ENCODE assay signal across 1 cellular context in the genomic region with DNA sequence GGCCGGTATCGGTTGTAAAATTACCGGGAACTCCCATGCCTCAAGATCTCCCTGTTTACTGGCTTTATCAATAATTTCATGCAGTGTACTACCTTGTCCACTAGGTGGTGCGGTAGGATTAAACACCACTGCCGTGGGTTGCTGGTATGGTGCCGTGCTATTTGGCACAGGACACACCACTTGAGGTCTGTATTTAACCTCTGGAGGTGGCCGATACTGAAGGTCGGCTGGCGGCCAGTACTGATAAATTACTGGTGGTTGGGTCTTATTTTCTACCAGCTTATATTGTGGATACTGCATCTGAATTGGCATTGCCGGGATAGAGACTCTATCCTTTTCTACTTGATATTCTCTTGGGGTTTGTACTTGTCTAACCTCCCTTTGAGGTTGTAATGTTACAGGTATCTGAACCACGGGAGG.
TF ChIP-seq lines count a peak whose summit lies in the region.

No MANE protein-coding gene starts in this region.

TF ChIP-seq in H1, 55 proteins besides CTCF, POLR2A, EP300 and RAD21:
- TF ChIP-seq CHD2 (IDR thresholded peaks at IDR 0.05; ENCODE audit: low read length) (no peak), PHF8 (conservative IDR thresholded peaks at IDR 0.05; ENCODE audit: low read depth, low read length) (no peak), TAF1 (IDR thresholded peaks at IDR 0.05; ENCODE audit: low read depth, low read length) (0 out of 2 replicates have a peak, but pooled peaks have one; percentile 22), TEAD4 (IDR thresholded peaks at IDR 0.05; ENCODE audit: low read depth, low read length) (peak; percentile 39; the same call in 1 of the 2 replicates), ASH2L (IDR thresholded peaks at IDR 0.05; ENCODE audit: low read length) (no peak), RXRA (IDR thresholded peaks at IDR 0.05; ENCODE audit: insufficient read depth, low read depth, low read length) (0 out of 2 replicates have a peak, but pooled peaks have one; percentile 53), MAFK (IDR thresholded peaks at IDR 0.05; ENCODE audit: low read depth, low read length) (no peak), SRF (IDR thresholded peaks at IDR 0.05; ENCODE audit: low read depth, low read length) (no peak)
- TF ChIP-seq, protein P1, sequence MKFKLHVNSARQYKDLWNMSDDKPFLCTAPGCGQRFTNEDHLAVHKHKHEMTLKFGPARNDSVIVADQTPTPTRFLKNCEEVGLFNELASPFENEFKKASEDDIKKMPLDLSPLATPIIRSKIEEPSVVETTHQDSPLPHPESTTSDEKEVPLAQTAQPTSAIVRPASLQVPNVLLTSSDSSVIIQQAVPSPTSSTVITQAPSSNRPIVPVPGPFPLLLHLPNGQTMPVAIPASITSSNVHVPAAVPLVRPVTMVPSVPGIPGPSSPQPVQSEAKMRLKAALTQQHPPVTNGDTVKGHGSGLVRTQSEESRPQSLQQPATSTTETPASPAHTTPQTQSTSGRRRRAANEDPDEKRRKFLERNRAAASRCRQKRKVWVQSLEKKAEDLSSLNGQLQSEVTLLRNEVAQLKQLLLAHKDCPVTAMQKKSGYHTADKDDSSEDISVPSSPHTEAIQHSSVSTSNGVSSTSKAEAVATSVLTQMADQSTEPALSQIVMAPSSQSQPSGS (IDR thresholded peaks at IDR 0.05; ENCODE audit: low read length), result no peak
